Comparison of ENCODE assay signal across 14 cellular contexts in the genomic region with DNA sequence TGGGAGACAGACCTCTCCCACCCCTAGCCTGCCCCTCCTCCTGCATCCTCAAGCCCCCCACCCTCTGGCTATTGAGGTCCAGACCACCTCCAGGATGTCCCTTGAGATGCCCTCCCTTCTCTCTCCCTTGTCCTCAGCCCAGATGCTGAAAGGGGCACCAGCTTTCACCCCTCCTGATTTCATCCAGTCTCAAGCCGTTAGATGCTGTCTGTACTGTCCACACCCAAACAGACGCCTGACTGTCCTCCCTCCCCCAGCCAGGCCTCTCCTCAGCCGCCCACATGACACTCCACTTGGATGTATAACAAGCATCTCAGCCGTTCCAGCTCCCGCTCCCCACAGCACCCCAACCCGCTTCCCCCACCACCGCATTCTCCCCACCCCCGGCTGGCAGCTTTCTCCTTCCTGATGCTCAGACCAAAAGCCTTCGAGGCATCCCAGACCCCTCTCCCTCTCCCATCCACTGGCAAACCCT. TPM values are rescaled to one million over a fixed set of nuclear protein-coding genes. Genes with fewer than 3 reads are reported as not detected.
A peak's percentile ranks its signal among the peaks of the same experiment; 100 is the strongest.
DNase-seq lines count a peak whose midpoint lies in the region; ATAC-seq, FAIRE-seq and TF ChIP-seq lines count a peak whose summit lies in the region.
"Had no signal": no experiment of that assay in that cellular context is flagged by ENCODE, and none has a peak within 500 bp of the region (broad histone marks: within the 10 kb centered on the region; RNA-seq: fewer than 3 reads in every experiment).

No MANE protein-coding gene starts in this region.

- no peaks in the 10 kb centered on the region for H3K27me3 Mint-ChIP-seq in Caco-2 (ENCODE audit: insufficient read depth, unreplicated experiment)

- BruUV-seq in Caco-2 (replicated peaks; lab: Mats Ljungman, UMichigan): no TSS peak

- H3K27ac ChIP-seq in MM.1S (ENCODE audit: low read length) (no peak overlapping the region), dorsolateral prefrontal cortex (peak overlapping the region in 42 of 59 donors; percentile 7 to 79 (median 52)), neuronal stem cell (replicated peaks; ENCODE audit: low read length) (no peak overlapping the region), kidney (ENCODE audit: low read depth in 2 of 2, low read length in 2 of 2) (no peak overlapping the region)
- H3K27ac ChIP-seq: colonic mucosa, parathyroid adenoma had no signal

- POLR2A ChIA-PET in Caco-2 (lab: Charles Lee): no interaction called here

- no peaks in the 10 kb centered on the region for H3F3A ChIP-seq in MM.1S (ENCODE audit: insufficient read depth, low read length)

- no peak overlapping the region for H4K8ac ChIP-seq in neuronal stem cell (ENCODE audit: low read depth, low read length)

- H4K91ac ChIP-seq in neuronal stem cell (ENCODE audit: low read depth, low read length, poor library complexity): no peak overlapping the region

- H3K9me3 Mint-ChIP-seq in Caco-2 (ENCODE audit: unreplicated experiment): no peaks in the 10 kb centered on the region

- H3K9ac ChIP-seq in MM.1S (ENCODE audit: low read length): no peak overlapping the region
- H3K9ac ChIP-seq in neuronal stem cell (ENCODE audit: low read depth, low read length, poor library complexity): no peak overlapping the region
- no peak overlapping the region for H3K9ac ChIP-seq in kidney (ENCODE audit: low read length in 2 of 2)
- H3K9ac ChIP-seq: parathyroid adenoma had no signal

- no peak overlapping the region for H3K4me3 Mint-ChIP-seq in Caco-2 (ENCODE audit: unreplicated experiment)

- no peak overlapping the region for H3K18ac ChIP-seq in neuronal stem cell (ENCODE audit: low read length)

- no peak for FAIRE-seq in kidney (lab: Jason Lieb, UNC)

- H3K14ac ChIP-seq in neuronal stem cell (ENCODE audit: low read length): no peak overlapping the region

- no peaks in the 10 kb centered on the region for H3K79me2 ChIP-seq in MM.1S (ENCODE audit: low read length)
- H3K79me2 ChIP-seq: parathyroid adenoma had no signal

- H3K79me1 ChIP-seq in neuronal stem cell (ENCODE audit: low read depth, low read length): no peaks in the 10 kb centered on the region

- H3K23ac ChIP-seq in neuronal stem cell (ENCODE audit: low read depth, low read length, poor library complexity): peak overlapping the region; percentile 34

- H3K4ac ChIP-seq in neuronal stem cell (ENCODE audit: low read length): no peak overlapping the region

- H3K4me1 ChIP-seq in Caco-2: peaks cover 75% of the 10 kb centered on the region
- peaks cover 6% of the 10 kb centered on the region for H3K4me1 ChIP-seq in MM.1S (ENCODE audit: low read length)
- H3K4me1 ChIP-seq in neuronal stem cell (ENCODE audit: control insufficient read depth in 2 of 2, insufficient read depth in 1 of 2, low read depth in 1 of 2, low read length in 2 of 2): peaks cover 0 to 6% of the 10 kb centered on the region in 2 donors
- H3K4me1 ChIP-seq in kidney (ENCODE audit: control insufficient read depth in 1 of 2, insufficient read depth in 1 of 2, low read depth in 1 of 2, low read length in 2 of 2): peaks cover 0 to 7% of the 10 kb centered on the region in 2 donors
- H3K4me1 ChIP-seq: colonic mucosa, parathyroid adenoma had no signal

- no peaks in the 10 kb centered on the region for H3K9me3 ChIP-seq in Caco-2
- no peaks in the 10 kb centered on the region for H3K9me3 ChIP-seq in MM.1S (replicated peaks; ENCODE audit: insufficient read depth, low read length)
- H3K9me3 ChIP-seq in neuronal stem cell (replicated peaks in 1 of 2; ENCODE audit: control insufficient read depth in 2 of 2, insufficient read depth in 1 of 2, low read depth in 1 of 2, low read length in 2 of 2): peaks cover 0 to 2% of the 10 kb centered on the region in 2 donors
- no peaks in the 10 kb centered on the region for H3K9me3 ChIP-seq in kidney (ENCODE audit: control insufficient read depth in 1 of 2, low read length in 2 of 2)
- H3K9me3 ChIP-seq: colonic mucosa had no signal

- no peaks in the 10 kb centered on the region for H3K9me2 ChIP-seq in MM.1S (replicated peaks; ENCODE audit: insufficient read depth, low read length)

- CTCF ChIA-PET in Caco-2 (lab: Charles Lee): no interaction called here

- no peak for ATAC-seq in esophagus mucosa
- no peak for ATAC-seq in HG03280 (IDR thresholded peaks at IDR 0.05; ENCODE audit: unreplicated experiment)
- no peak for ATAC-seq in GM18519 (IDR thresholded peaks at IDR 0.05; ENCODE audit: low FRiP score, unreplicated experiment)

- TF ChIP-seq CTCF in Caco-2 (IDR thresholded peaks at IDR 0.05; ENCODE audit: insufficient read depth in 1 of 2, low read depth in 1 of 2, low read length in 1 of 2, severe bottlenecking in 1 of 2, unreplicated experiment in 1 of 2): no peak
- no peak for TF ChIP-seq CTCF in MM.1S (IDR thresholded peaks at IDR 0.05; ENCODE audit: low read length)
- no peak for TF ChIP-seq CTCF in dorsolateral prefrontal cortex (IDR thresholded peaks at IDR 0.05 in 54 of 56, conservative IDR thresholded peaks at IDR 0.05 in 2 of 56; ENCODE audit: low read depth in 1 of 56, partially characterized antibody in 56 of 56)
- no peak for TF ChIP-seq CTCF in kidney (IDR thresholded peaks at IDR 0.05; ENCODE audit: borderline replicate concordance, extremely low read depth, insufficient read depth)

- no peaks in the 10 kb centered on the region for H4K20me1 ChIP-seq in MM.1S (ENCODE audit: insufficient read depth, low read length)

- WGBS in neuronal stem cell (ENCODE audit: extremely low coverage in 2 of 2, insufficient read length in 2 of 2, insufficient replicate concordance in 1 of 2), 2 donors: no CpG with 5 or more reads among the region's 9 CpGs

- intact Hi-C loops in Caco-2 (cut with micrococcal nuclease; ENCODE audit: unreplicated experiment): no loop called here
- intact Hi-C loops in dorsolateral prefrontal cortex (cut with DNase I): no loop called here
- intact Hi-C loops in kidney (cut with DNase I): no loop called here

- H3K36me3 Mint-ChIP-seq in Caco-2 (ENCODE audit: insufficient read depth, unreplicated experiment): peaks cover 14% of the 10 kb centered on the region

- H2BK120ac ChIP-seq in neuronal stem cell (ENCODE audit: low read depth, low read length): no peak overlapping the region

- H2BK5ac ChIP-seq in neuronal stem cell (ENCODE audit: low read length): no peak overlapping the region

- no peak overlapping the region for H3K4me2 ChIP-seq in MM.1S (ENCODE audit: low read depth, low read length)
- H3K4me2 ChIP-seq in neuronal stem cell (ENCODE audit: insufficient read depth, low read length, poor library complexity, severe bottlenecking): no peak overlapping the region

- H3K4me1 Mint-ChIP-seq in Caco-2 (ENCODE audit: low read depth, unreplicated experiment): peaks cover 75% of the 10 kb centered on the region

- H3K36me3 ChIP-seq in Caco-2 (ENCODE audit: control insufficient read depth, insufficient read depth, low read length): no peaks in the 10 kb centered on the region
- H3K36me3 ChIP-seq in MM.1S (replicated peaks; ENCODE audit: insufficient read depth, low read length): no peaks in the 10 kb centered on the region
- no peaks in the 10 kb centered on the region for H3K36me3 ChIP-seq in neuronal stem cell (replicated peaks in 1 of 2; ENCODE audit: control insufficient read depth in 2 of 2, insufficient read depth in 2 of 2, low read length in 2 of 2)
- H3K36me3 ChIP-seq in kidney (ENCODE audit: control insufficient read depth in 1 of 2, insufficient read depth in 2 of 2, low read length in 2 of 2): no peaks in the 10 kb centered on the region
- H3K36me3 ChIP-seq: colonic mucosa had no signal

- DNase-seq in Caco-2: no peak
- peak; percentile 2 for DNase-seq in MM.1S
- peak; percentile 21 to 83 (median 76) for DNase-seq in dorsolateral prefrontal cortex
- no peak for DNase-seq in neuronal stem cell (ENCODE audit: low spot score)
- no peak for DNase-seq in kidney
- DNase-seq: colonic mucosa, COR-L47, NCI-H1048, NCI-H69, SHP77 had no signal

- H2BK15ac ChIP-seq in neuronal stem cell (ENCODE audit: low read length): peak overlapping the region; percentile 77

- H2AFZ ChIP-seq in MM.1S (ENCODE audit: low read length) (no peak overlapping the region), neuronal stem cell (ENCODE audit: low read length) (no peak overlapping the region)
- H2AFZ ChIP-seq: parathyroid adenoma had no signal

- H3K27me3 ChIP-seq in Caco-2 (replicated peaks; ENCODE audit: control insufficient read depth, insufficient read depth, low read length) (no peaks in the 10 kb centered on the region), MM.1S (replicated peaks; ENCODE audit: insufficient read depth, low read length) (no peaks in the 10 kb centered on the region), dorsolateral prefrontal cortex (no peaks in the 10 kb centered on the region), neuronal stem cell (ENCODE audit: control insufficient read depth in 3 of 3, insufficient read depth in 3 of 3, low read depth in 1 of 3, low read length in 3 of 3) (peaks cover 0 to 70% (median 0%) of the 10 kb centered on the region in 3 experiments)
- H3K27me3 ChIP-seq: colonic mucosa had no signal

- H2AK5ac ChIP-seq in neuronal stem cell (ENCODE audit: low read depth, low read length): peak overlapping the region; percentile 42

- H3K4me3 ChIP-seq in Caco-2 (ENCODE audit: low read depth, low read length): no peak overlapping the region
- H3K4me3 ChIP-seq in MM.1S (ENCODE audit: low read length): no peak overlapping the region
- H3K4me3 ChIP-seq in dorsolateral prefrontal cortex: no peak overlapping the region
- no peak overlapping the region for H3K4me3 ChIP-seq in neuronal stem cell (ENCODE audit: low read length in 2 of 2)
- no peak overlapping the region for H3K4me3 ChIP-seq in kidney (ENCODE audit: low read length in 2 of 2)
- H3K4me3 ChIP-seq: colonic mucosa had no signal

- no peak overlapping the region for H2BK12ac ChIP-seq in neuronal stem cell (ENCODE audit: low read length)

- peak overlapping the region; percentile 75 for H3K27ac Mint-ChIP-seq in Caco-2 (ENCODE audit: unreplicated experiment)

RNA-seq across cellular contexts. Expression of gene CYP11A1, which starts 25.0 kb away (rescaled TPM):
- total RNA-seq in Caco-2 (2022) (0.56 TPM in 1 of 2 replicates, not detected in the other), dorsolateral prefrontal cortex (1 to 10 TPM in 106 of 120 experiments, under 1 TPM in 14; 0.37 to 5.5 (median 2.0) TPM), esophagus mucosa (3.2 TPM), kidney (0.13 TPM)
- 0.77 TPM for polyA plus RNA-seq in neuronal stem cell (2013, experiment 1 of 2)
- polyA plus RNA-seq in neuronal stem cell (2013, experiment 2 of 2): 0.80 TPM
- polyA plus RNA-seq in kidney (ENCODE audit: insufficient read depth, low read depth, low replicate concordance): 2.7 TPM

RNA-seq across cellular contexts. Expression of gene SEMA7A, which starts 41.3 kb away (rescaled TPM):
- total RNA-seq in Caco-2 (2022): 31.4 and 38.1 TPM in 2 replicates
- 100 to 1,000 TPM in 2 of 120 experiments, 10 to 100 TPM in 118; 34.1 to 116 (median 63.6) TPM for total RNA-seq in dorsolateral prefrontal cortex
- polyA plus RNA-seq in neuronal stem cell (2013, experiment 1 of 2): 10.3 TPM
- 10.3 TPM for polyA plus RNA-seq in neuronal stem cell (2013, experiment 2 of 2)
- 4.0 TPM for total RNA-seq in esophagus mucosa
- 3.6 TPM for total RNA-seq in kidney
- 2.8 TPM for polyA plus RNA-seq in kidney (ENCODE audit: insufficient read depth, low read depth, low replicate concordance)

Comparison
In these comparisons a context has a peak if more than half of its experiments do, and no peak if none do; other contexts are left out.
1. DNase-seq: peak in MM.1S (single experiment) and dorsolateral prefrontal cortex (10 of 10); none in Caco-2 (0 of 2), neuronal stem cell (single experiment) and kidney (single experiment).
2. H3K27ac ChIP-seq: peak in dorsolateral prefrontal cortex (42 of 59); none in MM.1S (single experiment), neuronal stem cell (single experiment) and kidney (0 of 2).